8 cellular contexts compared by ENCODE assay signal in the genomic region with DNA sequence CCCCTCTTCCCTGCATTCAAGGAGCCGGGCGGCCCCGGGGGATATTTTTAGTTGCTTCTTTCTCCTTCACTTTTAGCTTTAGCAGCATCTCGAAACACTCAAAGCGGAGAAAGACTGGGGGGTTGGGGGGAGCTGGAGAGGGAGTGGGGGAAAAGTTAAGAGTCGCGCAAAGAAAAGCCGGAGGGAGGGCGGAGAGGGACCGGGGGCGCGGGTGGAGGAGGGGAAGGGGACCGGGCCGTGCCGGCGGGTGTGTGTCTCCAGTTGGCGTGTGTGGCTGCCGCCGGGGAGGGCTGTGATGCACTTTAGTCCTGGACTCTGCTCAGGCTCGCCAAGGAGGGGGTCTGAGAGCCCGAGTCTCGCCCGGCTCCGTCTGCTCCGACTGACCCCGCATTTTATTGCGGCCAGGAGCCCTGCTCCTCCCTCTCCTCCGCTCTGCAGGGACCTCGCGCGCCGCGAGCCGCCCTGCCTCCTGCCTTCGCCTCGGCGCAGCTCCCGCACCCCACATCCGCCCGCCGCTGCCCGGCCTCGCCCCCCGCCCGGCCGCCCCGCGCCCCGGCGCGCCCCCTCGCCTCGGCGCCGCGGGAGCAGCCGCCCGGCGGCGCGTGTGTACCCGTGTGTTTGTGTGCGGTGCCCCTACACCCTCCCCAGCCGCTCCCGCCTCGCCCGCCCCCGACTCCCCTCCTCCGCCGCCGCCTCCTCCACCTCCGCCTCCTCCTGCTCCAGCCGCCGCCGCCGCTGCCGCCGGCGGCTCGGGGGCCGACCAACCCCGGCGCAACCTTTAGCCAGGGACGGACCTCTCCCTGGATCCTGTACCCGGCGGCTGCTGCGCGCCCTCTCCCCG. TPM values are rescaled to one million over a fixed set of nuclear protein-coding genes. Genes with fewer than 3 reads are reported as not detected.
DNase-seq lines count a peak whose midpoint lies in the region; ATAC-seq, FAIRE-seq and TF ChIP-seq lines count a peak whose summit lies in the region.

No MANE protein-coding gene starts in this region.

- FAIRE-seq in pancreas (lab: Jason Lieb, UNC): no peak

- no peak for TF ChIP-seq POLR2A in heart left ventricle (IDR thresholded peaks at IDR 0.05)

- peak; percentile 31 for ATAC-seq in HG03354 (IDR thresholded peaks at IDR 0.05; ENCODE audit: poor library complexity, severe bottlenecking, unreplicated experiment)
- peak; percentile 3 for ATAC-seq in activated naive CD8-positive, alpha-beta T cell treated with anti-CD3 and anti-CD28 coated beads, Interleukin-2, amount 50 U/mL, for 24 hours
- peak; percentile 57 to 74 (median 66) for ATAC-seq in heart left ventricle
- ATAC-seq in pancreas: peak; percentile 33 to 60 (median 52)

- no peaks in the 10 kb centered on the region for H3K9me3 Mint-ChIP-seq in activated naive CD8-positive, alpha-beta T cell treated with anti-CD3 and anti-CD28 coated beads, Interleukin-2, amount 50 U/mL, for 24 hours

- peaks cover 16% of the 10 kb centered on the region for H3K36me3 Mint-ChIP-seq in activated naive CD8-positive, alpha-beta T cell treated with anti-CD3 and anti-CD28 coated beads, Interleukin-2, amount 50 U/mL, for 24 hours (ENCODE audit: low read depth)

- H3K27ac ChIP-seq in heart left ventricle: peak overlapping the region; percentile 92 to 99 (median 96)
- H3K27ac ChIP-seq in pancreas: peak overlapping the region; percentile 84 to 95 (median 88)

- DNase-seq in NCI-H2029 (lab: John Stamatoyannopoulos, UW) (peak; percentile 14), NCI-H2029 treated with DMSO at 0.1 percent for 48 hours (lab: John Stamatoyannopoulos, UW) (no peak), SK-N-DZ (ENCODE audit: low spot score) (peak; percentile 66), heart left ventricle (peak; percentile 67 to 81 (median 71)), pancreas (peak; percentile 52 to 84 (median 71)), ureter (ENCODE audit: low spot score) (peak; percentile 80)
- peak; percentile 55 for DNase-seq in activated naive CD8-positive, alpha-beta T cell treated with anti-CD3 and anti-CD28 coated beads, Interleukin-2, amount 50 U/mL, for 24 hours

- H3K4me1 ChIP-seq in heart left ventricle (peaks cover 0 to 30% (median 19%) of the 10 kb centered on the region in 12 donors), pancreas (peaks cover 0 to 11% (median 8%) of the 10 kb centered on the region in 3 donors)

- intact Hi-C loops in heart left ventricle (cut with DNase I) (loop anchor here in 8 of 10 donors (2.0 to 10.0 kb wide), 14 partner anchors 50 to 322 kb away; a partner anchor contains a TSS), pancreas (cut with DNase I) (no loop called here)

- H3K27me3 ChIP-seq in heart left ventricle (no peaks in the 10 kb centered on the region), pancreas (no peaks in the 10 kb centered on the region)

- H3K9me3 ChIP-seq in heart left ventricle: no peaks in the 10 kb centered on the region
- H3K9me3 ChIP-seq in pancreas: no peaks in the 10 kb centered on the region

- TF ChIP-seq CTCF in heart left ventricle (IDR thresholded peaks at IDR 0.05) (peak in 1 of 12 donors; percentile 5), pancreas (IDR thresholded peaks at IDR 0.05) (no peak)

- 0 to 1% (median 1%) methylated on average over 37 to 89 of the region's 89 CpGs for WGBS in heart left ventricle, 4 donors
- 1% methylated on average over 23 to 89 of the region's 89 CpGs for WGBS in pancreas, 2 donors

- H3K4me3 ChIP-seq in heart left ventricle: peak overlapping the region; percentile 70 to 93 (median 80)
- H3K4me3 ChIP-seq in pancreas: peak overlapping the region; percentile 71 to 77 (median 74)

- peak overlapping the region; percentile 96 for H3K27ac Mint-ChIP-seq in activated naive CD8-positive, alpha-beta T cell treated with anti-CD3 and anti-CD28 coated beads, Interleukin-2, amount 50 U/mL, for 24 hours

- peak overlapping the region; percentile 96 for H3K4me3 Mint-ChIP-seq in activated naive CD8-positive, alpha-beta T cell treated with anti-CD3 and anti-CD28 coated beads, Interleukin-2, amount 50 U/mL, for 24 hours

- H3K36me3 ChIP-seq in heart left ventricle (no peaks in the 10 kb centered on the region), pancreas (no peaks in the 10 kb centered on the region)

- H3K4me1 Mint-ChIP-seq in activated naive CD8-positive, alpha-beta T cell treated with anti-CD3 and anti-CD28 coated beads, Interleukin-2, amount 50 U/mL, for 24 hours: peaks cover 54% of the 10 kb centered on the region

- H3K27me3 Mint-ChIP-seq in activated naive CD8-positive, alpha-beta T cell treated with anti-CD3 and anti-CD28 coated beads, Interleukin-2, amount 50 U/mL, for 24 hours: no peaks in the 10 kb centered on the region

RNA-seq across cellular contexts. Expression of a gene that starts 1.4 kb away (rescaled TPM):
- polyA plus RNA-seq in SK-N-DZ (2014; cell fraction: cytosol; rRNA removed): 2.4 and 2.6 TPM in 2 replicates
- 6.4 and 15.0 TPM in 2 replicates for polyA plus RNA-seq in SK-N-DZ (2014; cell fraction: nucleus; rRNA removed)
- total RNA-seq in heart left ventricle (10 to 100 TPM in 8 of 9 donors, 1 to 10 TPM in 1; 9.5 to 30.1 (median 18.6) TPM), pancreas (10 to 100 TPM in 1 of 6 donors, 1 to 10 TPM in 5; 4.0 to 13.8 (median 5.3) TPM), ureter (59.4 TPM)
- polyA plus RNA-seq in heart left ventricle (1 to 10 TPM; 4.5 to 9.2 TPM), pancreas (1 to 10 TPM; 3.8 to 4.1 TPM)

Comparison
In these comparisons a context has a peak if more than half of its experiments do, and no peak if none do; other contexts are left out.
1. ATAC-seq: peak in every context shown above with its lines; median percentile 66 in heart left ventricle; 52 in pancreas; 31 in HG03354; 3 in activated naive CD8-positive, alpha-beta T cell treated with anti-CD3 and anti-CD28 coated beads, Interleukin-2, amount 50 U/mL, for 24 hours.
2. intact Hi-C loops: an anchor here in heart left ventricle (2.0 to 10.0 kb wide); none called in pancreas.